Comparison of ENCODE assay signal across 1 cellular context in the genomic region with DNA sequence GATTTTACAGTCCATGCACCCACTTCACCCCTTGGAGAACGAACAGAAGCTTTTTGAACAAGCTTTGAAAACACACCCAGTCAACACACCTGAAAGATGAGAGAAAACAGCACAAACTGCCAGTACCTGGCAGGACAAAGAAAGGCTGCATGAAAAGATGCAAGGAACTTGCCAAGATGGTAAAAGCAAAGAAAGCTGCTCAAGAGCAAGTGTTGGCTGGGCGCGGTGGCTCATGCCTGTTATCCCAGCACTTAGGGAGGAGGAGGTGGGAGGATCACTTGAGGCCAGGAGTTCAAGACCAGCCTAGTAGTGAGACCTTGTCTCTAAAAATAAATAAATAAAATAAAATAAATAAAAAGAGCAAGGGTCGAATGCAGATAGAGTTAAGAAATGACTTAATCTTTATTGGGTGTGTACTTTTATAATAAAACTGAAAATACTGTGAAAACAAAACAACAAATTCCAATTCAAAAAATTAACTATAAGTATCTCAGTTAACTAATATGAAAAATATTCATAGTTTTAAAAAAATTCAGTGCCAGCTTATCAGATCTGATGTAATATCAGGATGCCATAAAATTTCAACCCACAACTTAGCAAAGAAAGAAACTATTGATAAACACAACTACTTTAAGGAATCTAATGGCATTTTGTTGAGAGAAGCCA.
TF ChIP-seq lines count a peak whose summit lies in the region.

No MANE protein-coding gene starts in this region.

TF ChIP-seq in H1, 55 proteins besides CTCF, POLR2A, EP300 and RAD21 (continued from another document):
- TF ChIP-seq BCL11A (IDR thresholded peaks at IDR 0.05; ENCODE audit: low read depth in 2 of 2, low read length in 2 of 2), result no peak
- no peak for TF ChIP-seq ASH2L (IDR thresholded peaks at IDR 0.05; ENCODE audit: low read length)
- TF ChIP-seq YY1 (IDR thresholded peaks at IDR 0.05; ENCODE audit: low read depth, low read length), result no peak
- TF ChIP-seq KDM1A (IDR thresholded peaks at IDR 0.05; ENCODE audit: borderline replicate concordance, low read length), result no peak
- no peak for TF ChIP-seq SUZ12 (IDR thresholded peaks at IDR 0.05; ENCODE audit: low read length)
- TF ChIP-seq SP2 (IDR thresholded peaks at IDR 0.05; ENCODE audit: low read length), result no peak
- TF ChIP-seq, protein P1, sequence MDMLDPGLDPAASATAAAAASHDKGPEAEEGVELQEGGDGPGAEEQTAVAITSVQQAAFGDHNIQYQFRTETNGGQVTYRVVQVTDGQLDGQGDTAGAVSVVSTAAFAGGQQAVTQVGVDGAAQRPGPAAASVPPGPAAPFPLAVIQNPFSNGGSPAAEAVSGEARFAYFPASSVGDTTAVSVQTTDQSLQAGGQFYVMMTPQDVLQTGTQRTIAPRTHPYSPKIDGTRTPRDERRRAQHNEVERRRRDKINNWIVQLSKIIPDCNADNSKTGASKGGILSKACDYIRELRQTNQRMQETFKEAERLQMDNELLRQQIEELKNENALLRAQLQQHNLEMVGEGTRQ (IDR thresholded peaks at IDR 0.05; ENCODE audit: low read length), result no peak
- TF ChIP-seq HDAC6 (IDR thresholded peaks at IDR 0.05; ENCODE audit: low read depth, low read length), result no peak
